37 cellular contexts compared by ENCODE assay signal in genomic region chr21:44508426-44508710, GRCh38. TPM values are rescaled to one million over a fixed set of nuclear protein-coding genes. Genes with fewer than 3 reads are reported as not detected.
"Had no signal": no experiment of that assay in that cellular context is flagged by ENCODE, and none has a peak within 500 bp of the region (broad histone marks: within the 10 kb centered on the region; RNA-seq: fewer than 3 reads in every experiment).

No MANE protein-coding gene starts in this region.

- H3K36me3 ChIP-seq: adrenal gland, ascending aorta had no signal

- H3K4me3 ChIP-seq: adrenal gland, ascending aorta, cardiac muscle cell had no signal

- DNase-seq: activated B cell treated with CpG ODN at 0.5 μM for 24 hours; activated CD4-positive, alpha-beta memory T cell treated with anti-CD3 and anti-CD28 coated beads for 36 hours; activated CD4-positive, alpha-beta T cell treated with anti-CD3 and anti-CD28 coated beads for 4 hours; activated CD4-positive, alpha-beta T cell treated with anti-CD3 and anti-CD28 coated beads, Interleukin-2, amount 10 ng/mL, durations not matched to agents 24 days and 14 days; activated CD4-positive, alpha-beta T cell treated with anti-CD3 and anti-CD28 coated beads, Interleukin-2, amount 50 U/mL, for 1 hour; activated CD4-positive, alpha-beta T cell treated with anti-CD3 and anti-CD28 coated beads, Interleukin-2, amount 50 U/mL, for 4 hours; activated CD4-positive, CD25-positive, alpha-beta regulatory T cell treated with anti-CD3 and anti-CD28 coated beads, Interleukin-2, amount 50 U/mL, for 72 hours; activated CD8-positive, alpha-beta memory T cell treated with anti-CD3 and anti-CD28 coated beads, Interleukin-2, amount 50 U/mL, for 4 hours; activated CD8-positive, alpha-beta T cell treated with anti-CD3 and anti-CD28 coated beads for 36 hours; activated effector memory CD4-positive, alpha-beta T cell treated with anti-CD3 and anti-CD28 coated beads, Interleukin-2, amount 50 U/mL, for 16 hours; activated gamma-delta T cell treated with Interleukin-2 at 50 U/mL for 16 hours; activated naive CD4-positive, alpha-beta T cell; activated naive CD4-positive, alpha-beta T cell treated with anti-CD3 and anti-CD28 coated beads for 36 hours; activated naive CD4-positive, alpha-beta T cell treated with anti-CD3 and anti-CD28 coated beads, Interleukin-2, amount 50 U/mL, for 16 hours; activated naive CD8-positive, alpha-beta T cell treated with anti-CD3 and anti-CD28 coated beads for 36 hours; activated T-cell treated with anti-CD3 and anti-CD28 coated beads for 4 hours; activated T-cell treated with anti-CD3 and anti-CD28 coated beads, Interleukin-2, amount 50 U/mL, for 1 hour; activated T-cell treated with anti-CD3 and anti-CD28 coated beads, Interleukin-2, amount 50 U/mL, for 4 hours; activated T-cell treated with anti-CD3 and anti-CD28 coated beads, Interleukin-2, amount 50 U/mL, for 72 hours; adrenal gland; amniotic stem cell; anterior cingulate cortex; caudate nucleus; cerebellar nuclear complex; T-helper 1 cell; T-helper 2 cell; T-helper 9 cell had no signal

- ATAC-seq: activated CD8-positive, alpha-beta T cell treated with anti-CD3 and anti-CD28 coated beads for 36 hours; activated naive CD4-positive, alpha-beta T cell treated with anti-CD3 and anti-CD28 coated beads, Interleukin-2, amount 50 U/mL, for 72 hours; activated T-cell treated with anti-CD3 and anti-CD28 coated beads, Interleukin-2, amount 50 U/mL, for 4 hours; activated T-cell treated with anti-CD3 and anti-CD28 coated beads, Interleukin-2, amount 50 U/mL, for 72 hours; activated T-helper 17 cell treated with anti-CD3 and anti-CD28 coated beads, Interleukin-2, amount 50 U/mL, for 72 hours had no signal

- H3K27me3 ChIP-seq: ascending aorta, cardiac muscle cell had no signal

- H3K9me3 ChIP-seq: adrenal gland, ascending aorta had no signal

- H3K4me1 ChIP-seq: adrenal gland, ascending aorta had no signal

- H3K27ac ChIP-seq: adrenal gland, ascending aorta, cardiac muscle cell, VCaP had no signal

- FAIRE-seq: bronchial epithelial cell, TTC549 had no signal

RNA-seq across cellular contexts. Expression of gene KRTAP10-1, which starts 31.6 kb away (rescaled TPM):
- total RNA-seq: activated B cell treated with CpG ODN at 0.5 μM for 24 hours; activated CD4-positive, alpha-beta memory T cell treated with anti-CD3 and anti-CD28 coated beads for 36 hours; activated CD4-positive, alpha-beta T cell treated with anti-CD3 and anti-CD28 coated beads, Interleukin-2, amount 10 ng/mL, durations not matched to agents 24 days and 14 days; activated CD8-positive, alpha-beta memory T cell treated with anti-CD3 and anti-CD28 coated beads for 36 hours; activated CD8-positive, alpha-beta T cell treated with anti-CD3 and anti-CD28 coated beads for 36 hours; activated naive CD4-positive, alpha-beta T cell treated with anti-CD3 and anti-CD28 coated beads for 36 hours; activated naive CD4-positive, alpha-beta T cell treated with anti-CD3 and anti-CD28 coated beads, Interleukin-2, amount 50 U/mL, for 72 hours; activated naive CD8-positive, alpha-beta T cell treated with anti-CD3 and anti-CD28 coated beads for 36 hours; activated T-cell treated with anti-CD3 and anti-CD28 coated beads, Interleukin-2, amount 50 U/mL, for 4 hours; activated T-cell treated with anti-CD3 and anti-CD28 coated beads, Interleukin-2, amount 50 U/mL, for 72 hours; activated T-helper 1 cell treated with anti-CD3 and anti-CD28 coated beads, Interleukin-12 subunit alpha, Interleukin-12 subunit beta, Interleukin-2, Interleukin-4 antibody, amounts not matched to agents 30 ng/mL and 10 ng/mL and 1 ng/mL, durations not matched to agents 14 hours and 24 hours and 36 hours; activated T-helper 17 cell treated with anti-CD3 and anti-CD28 coated beads, Interleukin-2, amount 50 U/mL, for 72 hours; adrenal gland; ascending aorta; bronchial epithelial cell; cardiac muscle cell; chondrocyte had no signal
- polyA plus RNA-seq: adrenal gland, cardiac muscle cell had no signal

RNA-seq across cellular contexts. Expression of gene KRTAP10-2, which starts 42.9 kb away (rescaled TPM):
- total RNA-seq: activated B cell treated with CpG ODN at 0.5 μM for 24 hours; activated CD4-positive, alpha-beta memory T cell treated with anti-CD3 and anti-CD28 coated beads for 36 hours; activated CD4-positive, alpha-beta T cell treated with anti-CD3 and anti-CD28 coated beads, Interleukin-2, amount 10 ng/mL, durations not matched to agents 24 days and 14 days; activated CD8-positive, alpha-beta memory T cell treated with anti-CD3 and anti-CD28 coated beads for 36 hours; activated CD8-positive, alpha-beta T cell treated with anti-CD3 and anti-CD28 coated beads for 36 hours; activated naive CD4-positive, alpha-beta T cell treated with anti-CD3 and anti-CD28 coated beads for 36 hours; activated naive CD4-positive, alpha-beta T cell treated with anti-CD3 and anti-CD28 coated beads, Interleukin-2, amount 50 U/mL, for 72 hours; activated naive CD8-positive, alpha-beta T cell treated with anti-CD3 and anti-CD28 coated beads for 36 hours; activated T-cell treated with anti-CD3 and anti-CD28 coated beads, Interleukin-2, amount 50 U/mL, for 4 hours; activated T-cell treated with anti-CD3 and anti-CD28 coated beads, Interleukin-2, amount 50 U/mL, for 72 hours; activated T-helper 1 cell treated with anti-CD3 and anti-CD28 coated beads, Interleukin-12 subunit alpha, Interleukin-12 subunit beta, Interleukin-2, Interleukin-4 antibody, amounts not matched to agents 30 ng/mL and 10 ng/mL and 1 ng/mL, durations not matched to agents 14 hours and 24 hours and 36 hours; activated T-helper 17 cell treated with anti-CD3 and anti-CD28 coated beads, Interleukin-2, amount 50 U/mL, for 72 hours; adrenal gland; ascending aorta; bronchial epithelial cell; cardiac muscle cell; chondrocyte had no signal
- polyA plus RNA-seq: adrenal gland had no signal

RNA-seq across cellular contexts. Expression of gene KRTAP10-3, which starts 50.2 kb away (rescaled TPM):
- total RNA-seq: activated B cell treated with CpG ODN at 0.5 μM for 24 hours; activated CD4-positive, alpha-beta memory T cell treated with anti-CD3 and anti-CD28 coated beads for 36 hours; activated CD4-positive, alpha-beta T cell treated with anti-CD3 and anti-CD28 coated beads, Interleukin-2, amount 10 ng/mL, durations not matched to agents 24 days and 14 days; activated CD8-positive, alpha-beta memory T cell treated with anti-CD3 and anti-CD28 coated beads for 36 hours; activated CD8-positive, alpha-beta T cell treated with anti-CD3 and anti-CD28 coated beads for 36 hours; activated naive CD4-positive, alpha-beta T cell treated with anti-CD3 and anti-CD28 coated beads for 36 hours; activated naive CD4-positive, alpha-beta T cell treated with anti-CD3 and anti-CD28 coated beads, Interleukin-2, amount 50 U/mL, for 72 hours; activated naive CD8-positive, alpha-beta T cell treated with anti-CD3 and anti-CD28 coated beads for 36 hours; activated T-cell treated with anti-CD3 and anti-CD28 coated beads, Interleukin-2, amount 50 U/mL, for 4 hours; activated T-cell treated with anti-CD3 and anti-CD28 coated beads, Interleukin-2, amount 50 U/mL, for 72 hours; activated T-helper 1 cell treated with anti-CD3 and anti-CD28 coated beads, Interleukin-12 subunit alpha, Interleukin-12 subunit beta, Interleukin-2, Interleukin-4 antibody, amounts not matched to agents 30 ng/mL and 10 ng/mL and 1 ng/mL, durations not matched to agents 14 hours and 24 hours and 36 hours; activated T-helper 17 cell treated with anti-CD3 and anti-CD28 coated beads, Interleukin-2, amount 50 U/mL, for 72 hours; adrenal gland; ascending aorta; bronchial epithelial cell; cardiac muscle cell; chondrocyte had no signal
- polyA plus RNA-seq: adrenal gland, cardiac muscle cell had no signal
